In genomic region chr11:30585067-30585891, GRCh38 we compare ENCODE assay signal across 8 cellular contexts. TPM values are rescaled to one million over a fixed set of nuclear protein-coding genes. Genes with fewer than 3 reads are reported as not detected.
DNase-seq lines count a peak whose midpoint lies in the region; ATAC-seq and TF ChIP-seq lines count a peak whose summit lies in the region.

No MANE protein-coding gene starts in this region.

- peak; percentile 47 for ATAC-seq in HG02642 (IDR thresholded peaks at IDR 0.05; ENCODE audit: poor library complexity, unreplicated experiment)
- ATAC-seq in activated naive CD8-positive, alpha-beta T cell treated with anti-CD3 and anti-CD28 coated beads, Interleukin-2, amount 10 ng/mL, durations not matched to agents 7 days and 5 days (ENCODE audit: low read depth), result peak; percentile 38
- ATAC-seq in left ventricle myocardium superior, result peak; percentile 68
- ATAC-seq in GM21360 (IDR thresholded peaks at IDR 0.05; ENCODE audit: unreplicated experiment), result no peak

- POLR2A ChIA-PET in activated naive CD8-positive, alpha-beta T cell treated with anti-CD3 and anti-CD28 coated beads, Interleukin-2, amount 10 ng/mL, durations not matched to agents 7 days and 5 days (lab: Charles Lee), result no interaction called here

- peak; percentile 5 for DNase-seq in DMS53 treated with DMSO at 0.1 percent for 48 hours (lab: John Stamatoyannopoulos, UW; ENCODE audit: unreplicated experiment)
- DNase-seq in activated naive CD8-positive, alpha-beta T cell treated with anti-CD3 and anti-CD28 coated beads, Interleukin-2, amount 10 ng/mL, durations not matched to agents 7 days and 5 days, result peak; percentile 47
- peak; percentile 65 for DNase-seq in left ventricle myocardium superior
- peak; percentile 39 for DNase-seq in progenitor cell of endocrine pancreas (ENCODE audit: low spot score, unreplicated experiment)
- DNase-seq in SW480 (ENCODE audit: low spot score), result no peak
- DNase-seq in activated CD4-positive, alpha-beta T cell treated with anti-CD3 and anti-CD28 coated beads for 4 hours, result no peak

- peak overlapping the region; percentile 52 for H3K4me3 Mint-ChIP-seq in activated naive CD8-positive, alpha-beta T cell treated with anti-CD3 and anti-CD28 coated beads, Interleukin-2, amount 10 ng/mL, durations not matched to agents 7 days and 5 days
- peak overlapping the region; percentile 80 for H3K4me3 Mint-ChIP-seq in progenitor cell of endocrine pancreas (ENCODE audit: low read depth)

- no peak overlapping the region for H3K27ac Mint-ChIP-seq in activated naive CD8-positive, alpha-beta T cell treated with anti-CD3 and anti-CD28 coated beads, Interleukin-2, amount 10 ng/mL, durations not matched to agents 7 days and 5 days
- H3K27ac Mint-ChIP-seq in progenitor cell of endocrine pancreas, result peak overlapping the region; percentile 90

- intact Hi-C loops in left ventricle myocardium superior (cut with micrococcal nuclease), result no loop called here

- H3K36me3 Mint-ChIP-seq in activated naive CD8-positive, alpha-beta T cell treated with anti-CD3 and anti-CD28 coated beads, Interleukin-2, amount 10 ng/mL, durations not matched to agents 7 days and 5 days, result no peaks in the 10 kb centered on the region
- no peaks in the 10 kb centered on the region for H3K36me3 Mint-ChIP-seq in progenitor cell of endocrine pancreas (ENCODE audit: insufficient read depth)

- H3K27me3 Mint-ChIP-seq in activated naive CD8-positive, alpha-beta T cell treated with anti-CD3 and anti-CD28 coated beads, Interleukin-2, amount 10 ng/mL, durations not matched to agents 7 days and 5 days, result peaks cover 63% of the 10 kb centered on the region
- peaks cover 45% of the 10 kb centered on the region for H3K27me3 Mint-ChIP-seq in progenitor cell of endocrine pancreas

- peaks cover 4% of the 10 kb centered on the region for H3K4me1 Mint-ChIP-seq in activated naive CD8-positive, alpha-beta T cell treated with anti-CD3 and anti-CD28 coated beads, Interleukin-2, amount 10 ng/mL, durations not matched to agents 7 days and 5 days
- peaks cover 20% of the 10 kb centered on the region for H3K4me1 Mint-ChIP-seq in progenitor cell of endocrine pancreas (ENCODE audit: low read depth)

- TF ChIP-seq CTCF in progenitor cell of endocrine pancreas (IDR thresholded peaks at IDR 0.05; ENCODE audit: unreplicated experiment), result no peak

- no peaks in the 10 kb centered on the region for H3K9me3 Mint-ChIP-seq in activated naive CD8-positive, alpha-beta T cell treated with anti-CD3 and anti-CD28 coated beads, Interleukin-2, amount 10 ng/mL, durations not matched to agents 7 days and 5 days
- no peaks in the 10 kb centered on the region for H3K9me3 Mint-ChIP-seq in progenitor cell of endocrine pancreas (ENCODE audit: low read depth)

RNA-seq across cellular contexts. Expression of gene MPPED2, which starts 0.9 kb away (rescaled TPM):
- total RNA-seq in activated naive CD8-positive, alpha-beta T cell treated with anti-CD3 and anti-CD28 coated beads, Interleukin-2, amount 10 ng/mL, durations not matched to agents 7 days and 5 days, result not detected
- total RNA-seq in left ventricle myocardium superior (12.3 TPM), progenitor cell of endocrine pancreas (25.9 and 32.8 TPM in 2 replicates)

Comparison
In these comparisons a context has a peak if more than half of its experiments do, and no peak if none do; other contexts are left out.
1. DNase-seq: peak in DMS53 treated with DMSO at 0.1 percent for 48 hours (single experiment), activated naive CD8-positive, alpha-beta T cell treated with anti-CD3 and anti-CD28 coated beads, Interleukin-2, amount 10 ng/mL, durations not matched to agents 7 days and 5 days (single experiment), left ventricle myocardium superior (single experiment) and progenitor cell of endocrine pancreas (single experiment); none in SW480 (single experiment) and activated CD4-positive, alpha-beta T cell treated with anti-CD3 and anti-CD28 coated beads for 4 hours (0 of 2).
2. RNA of gene MPPED2, which starts 0.9 kb away (total RNA-seq): 25.9 to 32.8 TPM in progenitor cell of endocrine pancreas and 12.3 TPM in left ventricle myocardium superior (single experiment); not detected in activated naive CD8-positive, alpha-beta T cell treated with anti-CD3 and anti-CD28 coated beads, Interleukin-2, amount 10 ng/mL, durations not matched to agents 7 days and 5 days; every median in the first group is over 10 times any median in the second.